8 cellular contexts compared by ENCODE assay signal in genomic region chrX:101617211-101618191, GRCh38. TPM values are rescaled to one million over a fixed set of nuclear protein-coding genes. Genes with fewer than 3 reads are reported as not detected.
DNase-seq lines count a peak whose midpoint lies in the region; ATAC-seq and TF ChIP-seq lines count a peak whose summit lies in the region.

TSS of gene ARMCX6 (minus strand) at chrX:101618000. CDS start at chrX:101616620, 1,380 bp downstream.

- H3K4me3 ChIP-seq in WI38 (ENCODE audit: low read depth, low read length) (peak within 1 kb of the TSS; percentile 69), kidney epithelial cell (ENCODE audit: low read depth, low read length) (peak within 1 kb of the TSS; percentile 69)

- ATAC-seq in GM18511 (IDR thresholded peaks at IDR 0.05; ENCODE audit: unreplicated experiment) (peak; percentile 95), HG03039 (IDR thresholded peaks at IDR 0.05; ENCODE audit: unreplicated experiment) (peak; percentile 91)

- TF ChIP-seq CTCF in 22Rv1 (IDR thresholded peaks at IDR 0.05) (peak; percentile 51), WI38 (IDR thresholded peaks at IDR 0.05; ENCODE audit: low read depth, low read length) (no peak), kidney epithelial cell (IDR thresholded peaks at IDR 0.05; ENCODE audit: insufficient read depth, low read length, poor library complexity, severe bottlenecking) (peak; percentile 54)

- H3K27ac ChIP-seq in 22Rv1, result peak within 1 kb of the TSS; percentile 36; the same call in 1 of the 2 replicates

- no peaks in the 10 kb centered on the region for H3K27me3 ChIP-seq in kidney epithelial cell (ENCODE audit: control insufficient read depth, insufficient read depth, low read length)

- DNase-seq in NCI-H2107 (lab: John Stamatoyannopoulos, UW) (peak; percentile 39), cerebellar cortex (ENCODE audit: low spot score) (peak; percentile 83), kidney epithelial cell (ENCODE audit: low read depth) (no peak)
- DNase-seq in stimulated activated CD4-positive, alpha-beta T cell treated with anti-CD3 and anti-CD28 coated beads, Interleukin-15, amount 100 ng/mL, for 48 hours (ENCODE audit: low read depth in 2 of 2), result peak; percentile 44 to 61

- no peaks in the 10 kb centered on the region for H3K36me3 ChIP-seq in kidney epithelial cell (ENCODE audit: control insufficient read depth, insufficient read depth, low read length)

RNA-seq across cellular contexts. Expression of gene ARMCX6, which starts in this region (rescaled TPM):
- total RNA-seq in kidney epithelial cell, result 34.4 and 36.8 TPM in 2 replicates
